Comparison of ENCODE assay signal across 1 cellular context in genomic region chr20:36271639-36272546, GRCh38.
TF ChIP-seq lines count a peak whose summit lies in the region.

No MANE protein-coding gene starts in this region.

TF ChIP-seq in HepG2, 621 proteins besides CTCF, POLR2A, EP300 and RAD21 (continued from another document and continues in another):
- peak; percentile 30; the same call in 1 of the 2 replicates for TF ChIP-seq ZNF251 (CRISPR knock-in tag; IDR thresholded peaks at IDR 0.05)
- 0 out of 2 replicates have a peak, but pooled peaks have one; percentile 6 for TF ChIP-seq REXO4 (CRISPR knock-in tag; IDR thresholded peaks at IDR 0.05; ENCODE audit: borderline replicate concordance)
- no peak for TF ChIP-seq MIXL1 (CRISPR knock-in tag; IDR thresholded peaks at IDR 0.05)
- TF ChIP-seq IRF2 (CRISPR knock-in tag; IDR thresholded peaks at IDR 0.05), result 0 out of 2 replicates have a peak, but pooled peaks have one; percentile 1
- peak; percentile 72 for TF ChIP-seq RBM39 (IDR thresholded peaks at IDR 0.05; ENCODE audit: low read depth, low read length, poor library complexity, severe bottlenecking)
- TF ChIP-seq ZNF18 (CRISPR knock-in tag; IDR thresholded peaks at IDR 0.05; ENCODE audit: insufficient replicate concordance), result peak; percentile 32
- TF ChIP-seq RFX3 (CRISPR knock-in tag; IDR thresholded peaks at IDR 0.05), result no peak
- no peak for TF ChIP-seq ZNF512 (CRISPR knock-in tag; IDR thresholded peaks at IDR 0.05)
- TF ChIP-seq AGO2 (optimal IDR thresholded peaks at IDR 0.05; ENCODE audit: low read depth, low read length), result no peak
- no peak for TF ChIP-seq POLR2AphosphoS2 (IDR thresholded peaks at IDR 0.05; ENCODE audit: low read depth, low read length)
- peak; percentile 6 for TF ChIP-seq IKZF4 (CRISPR knock-in tag; IDR thresholded peaks at IDR 0.05; ENCODE audit: borderline replicate concordance, low read depth, not compliant biosample characterization)
- peak; percentile 11; the same call in 1 of the 2 replicates for TF ChIP-seq STAT5B (CRISPR knock-in tag; IDR thresholded peaks at IDR 0.05)
- peak; percentile 17; the same call in 1 of the 2 replicates for TF ChIP-seq ZNF138 (CRISPR knock-in tag; IDR thresholded peaks at IDR 0.05; ENCODE audit: low read depth)
- TF ChIP-seq ZNF883 (CRISPR knock-in tag; IDR thresholded peaks at IDR 0.05; ENCODE audit: not compliant biosample characterization), result no peak
- no peak for TF ChIP-seq GPN1 (CRISPR knock-in tag; IDR thresholded peaks at IDR 0.05; ENCODE audit: borderline replicate concordance)
- peak; percentile 51; the same call in 1 of the 2 replicates for TF ChIP-seq DPF2 (CRISPR knock-in tag; IDR thresholded peaks at IDR 0.05; ENCODE audit: borderline replicate concordance, low read depth)
- TF ChIP-seq EHMT2 (IDR thresholded peaks at IDR 0.05; ENCODE audit: borderline replicate concordance, low read depth, low read length), result no peak
- TF ChIP-seq, protein P1, sequence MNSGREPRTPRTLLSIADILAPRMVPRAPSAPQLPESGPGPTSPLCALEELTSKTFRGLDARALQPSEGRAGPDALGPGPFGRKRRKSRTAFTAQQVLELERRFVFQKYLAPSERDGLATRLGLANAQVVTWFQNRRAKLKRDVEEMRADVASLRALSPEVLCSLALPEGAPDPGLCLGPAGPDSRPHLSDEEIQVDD (CRISPR knock-in tag; IDR thresholded peaks at IDR 0.05; ENCODE audit: borderline replicate concordance), result no peak
- no peak for TF ChIP-seq ZKSCAN8 (CRISPR knock-in tag; IDR thresholded peaks at IDR 0.05; ENCODE audit: borderline replicate concordance)
- 0 out of 2 replicates have a peak, but pooled peaks have one; percentile 29 for TF ChIP-seq ZNF280D (CRISPR knock-in tag; IDR thresholded peaks at IDR 0.05)
- TF ChIP-seq CBFB (CRISPR knock-in tag; IDR thresholded peaks at IDR 0.05), result no peak
- no peak for TF ChIP-seq ZNF646 (CRISPR knock-in tag; IDR thresholded peaks at IDR 0.05)
- TF ChIP-seq ZNF781 (CRISPR knock-in tag; IDR thresholded peaks at IDR 0.05; ENCODE audit: borderline replicate concordance, not compliant biosample characterization), result peak; percentile 13
- TF ChIP-seq ZNF768 (CRISPR knock-in tag; IDR thresholded peaks at IDR 0.05), result 0 out of 2 replicates have a peak, but pooled peaks have one; percentile 11
- no peak for TF ChIP-seq RBM22 (optimal IDR thresholded peaks at IDR 0.05; ENCODE audit: low read length)
- TF ChIP-seq, protein P2, sequence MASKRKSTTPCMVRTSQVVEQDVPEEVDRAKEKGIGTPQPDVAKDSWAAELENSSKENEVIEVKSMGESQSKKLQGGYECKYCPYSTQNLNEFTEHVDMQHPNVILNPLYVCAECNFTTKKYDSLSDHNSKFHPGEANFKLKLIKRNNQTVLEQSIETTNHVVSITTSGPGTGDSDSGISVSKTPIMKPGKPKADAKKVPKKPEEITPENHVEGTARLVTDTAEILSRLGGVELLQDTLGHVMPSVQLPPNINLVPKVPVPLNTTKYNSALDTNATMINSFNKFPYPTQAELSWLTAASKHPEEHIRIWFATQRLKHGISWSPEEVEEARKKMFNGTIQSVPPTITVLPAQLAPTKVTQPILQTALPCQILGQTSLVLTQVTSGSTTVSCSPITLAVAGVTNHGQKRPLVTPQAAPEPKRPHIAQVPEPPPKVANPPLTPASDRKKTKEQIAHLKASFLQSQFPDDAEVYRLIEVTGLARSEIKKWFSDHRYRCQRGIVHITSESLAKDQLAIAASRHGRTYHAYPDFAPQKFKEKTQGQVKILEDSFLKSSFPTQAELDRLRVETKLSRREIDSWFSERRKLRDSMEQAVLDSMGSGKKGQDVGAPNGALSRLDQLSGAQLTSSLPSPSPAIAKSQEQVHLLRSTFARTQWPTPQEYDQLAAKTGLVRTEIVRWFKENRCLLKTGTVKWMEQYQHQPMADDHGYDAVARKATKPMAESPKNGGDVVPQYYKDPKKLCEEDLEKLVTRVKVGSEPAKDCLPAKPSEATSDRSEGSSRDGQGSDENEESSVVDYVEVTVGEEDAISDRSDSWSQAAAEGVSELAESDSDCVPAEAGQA (IDR thresholded peaks at IDR 0.05; ENCODE audit: low read depth), result no peak
- TF ChIP-seq, protein P2 (CRISPR knock-in tag; IDR thresholded peaks at IDR 0.05; ENCODE audit: borderline replicate concordance), result no peak
- TF ChIP-seq ARNTL (CRISPR knock-in tag; IDR thresholded peaks at IDR 0.05), result 0 out of 2 replicates have a peak, but pooled peaks have one; percentile 17
- no peak for TF ChIP-seq MXD4 (CRISPR knock-in tag; IDR thresholded peaks at IDR 0.05)
- no peak; the same call in 1 of the 2 replicates for TF ChIP-seq DMAP1 (CRISPR knock-in tag; IDR thresholded peaks at IDR 0.05)
- TF ChIP-seq ZC3H4 (CRISPR knock-in tag; IDR thresholded peaks at IDR 0.05; ENCODE audit: borderline replicate concordance), result 0 out of 2 replicates have a peak, but pooled peaks have one; percentile 33
- 0 out of 2 replicates have a peak, but pooled peaks have one; percentile 50 for TF ChIP-seq ZNF136 (CRISPR knock-in tag; IDR thresholded peaks at IDR 0.05; ENCODE audit: low read depth)
- TF ChIP-seq SIX4 (CRISPR knock-in tag; IDR thresholded peaks at IDR 0.05), result no peak
- no peak for TF ChIP-seq HMGA1 (CRISPR knock-in tag; conservative IDR thresholded peaks at IDR 0.05)
- TF ChIP-seq CAMTA2 (CRISPR knock-in tag; IDR thresholded peaks at IDR 0.05; ENCODE audit: borderline replicate concordance), result no peak
- no peak for TF ChIP-seq ZNF350 (CRISPR knock-in tag; IDR thresholded peaks at IDR 0.05; ENCODE audit: borderline replicate concordance, low read depth)
- TF ChIP-seq SOX6 (IDR thresholded peaks at IDR 0.05), result no peak
- 0 out of 2 replicates have a peak, but pooled peaks have one; percentile 5 for TF ChIP-seq SOX6 (CRISPR knock-in tag; IDR thresholded peaks at IDR 0.05)
- no peak for TF ChIP-seq ZNF530 (CRISPR knock-in tag; IDR thresholded peaks at IDR 0.05; ENCODE audit: low read depth)
- TF ChIP-seq ZBTB46 (CRISPR knock-in tag; IDR thresholded peaks at IDR 0.05; ENCODE audit: borderline replicate concordance), result peak; percentile 11; the same call in 1 of the 2 replicates
- no peak for TF ChIP-seq BORCS8-MEF2B (CRISPR knock-in tag; IDR thresholded peaks at IDR 0.05)
